ENCODE assay signal across 30 cellular contexts in genomic region chr15:99109555-99110021, GRCh38. TPM values are rescaled to one million over a fixed set of nuclear protein-coding genes. Genes with fewer than 3 reads are reported as not detected.
DNase-seq lines count a peak whose midpoint lies in the region; ATAC-seq and TF ChIP-seq lines count a peak whose summit lies in the region.
"Had no signal": no experiment of that assay in that cellular context is flagged by ENCODE, and none has a peak within 500 bp of the region (broad histone marks: within the 10 kb centered on the region; RNA-seq: fewer than 3 reads in every experiment).

No MANE protein-coding gene starts in this region.

- no peaks in the 10 kb centered on the region for H3K36me3 Mint-ChIP-seq in activated CD4-positive, alpha-beta T cell treated with anti-CD3 and anti-CD28 coated beads, Interleukin-2, amount 10 ng/mL, durations not matched to agents 7 days and 5 days (ENCODE audit: low read depth)

- no peak overlapping the region for H4K8ac ChIP-seq in IMR-90 (ENCODE audit: low read depth in 2 of 2, low read length in 2 of 2)

- POLR2A ChIA-PET in IMR-90 (lab: Charles Lee; ENCODE audit: unreplicated experiment): no interaction called here
- POLR2A ChIA-PET in activated CD4-positive, alpha-beta T cell treated with anti-CD3 and anti-CD28 coated beads, Interleukin-2, amount 10 ng/mL, durations not matched to agents 7 days and 5 days (lab: Charles Lee): no interaction called here

- no peak overlapping the region for H2BK5ac ChIP-seq in IMR-90 (ENCODE audit: low read depth, low read length, poor library complexity, severe bottlenecking)

- H4K91ac ChIP-seq in IMR-90 (ENCODE audit: insufficient read depth, low read depth, low read length): no peak overlapping the region

- H3K27ac ChIP-seq in IMR-90 (ENCODE audit: insufficient read depth, low read length) (no peak overlapping the region), right cardiac atrium (ENCODE audit: low read length) (peak overlapping the region; percentile 26), gastrocnemius medialis (peak overlapping the region; percentile 88 to 97 (median 94)), thyroid gland (no peak overlapping the region)
- H3K27ac ChIP-seq: BLaER1 treated with 17β-estradiol and CSF1 and Interleukin-3, amounts not matched to agents 10 nM and 100 nM; left lung; neural progenitor cell had no signal

- no peak overlapping the region for H3K56ac ChIP-seq in IMR-90 (ENCODE audit: extremely low read depth, insufficient read depth, low read length)

- no peak overlapping the region for H3K18ac ChIP-seq in IMR-90 (ENCODE audit: low read depth, low read length)

- in situ Hi-C loops in IMR-90 (cut with MboI; ENCODE audit: low sequenced_read_pairs): loop anchor here (25.0 kb wide), 1 partner anchor 628 kb away; the partner anchor contains the start of gene LYSMD4
- in situ Hi-C loops in gastrocnemius medialis (cut with MboI; ENCODE audit: low sequenced_read_pairs in 4 of 4): loop anchor here in 2 of 4 donors (25.0 kb wide), 1 partner anchor 628 kb away; the partner anchor contains the start of gene LYSMD4 (in 2 of the 2)

- TF ChIP-seq POLR2A in IMR-90 (IDR thresholded peaks at IDR 0.05; ENCODE audit: low read depth, low read length) (no peak), gastrocnemius medialis (IDR thresholded peaks at IDR 0.05) (peak in 1 of 2 donors; percentile 6), thyroid gland (IDR thresholded peaks at IDR 0.05) (no peak)

- ATAC-seq in IMR-90 (ENCODE audit: low read depth): no peak
- no peak for ATAC-seq in right cardiac atrium
- peak in 1 of 2 donors; percentile 13 for ATAC-seq in gastrocnemius medialis
- ATAC-seq: left lung; stimulated activated effector memory CD8-positive, alpha-beta T cell treated with anti-CD3 and anti-CD28 coated beads, Interleukin-12 subunit alpha, Interleukin-12 subunit beta, amount 100 ng/mL, for 72 hours had no signal

- H3K27me3 ChIP-seq in IMR-90 (ENCODE audit: control insufficient read depth, insufficient read depth, low read length) (no peaks in the 10 kb centered on the region), right cardiac atrium (ENCODE audit: control insufficient read depth, insufficient read depth) (no peaks in the 10 kb centered on the region), gastrocnemius medialis (no peaks in the 10 kb centered on the region), thyroid gland (no peaks in the 10 kb centered on the region)
- H3K27me3 ChIP-seq: adrenal gland, Peyer's patch had no signal

- H4K5ac ChIP-seq in IMR-90 (ENCODE audit: low read depth, low read length): no peak overlapping the region

- no peak overlapping the region for H3K27ac Mint-ChIP-seq in activated CD4-positive, alpha-beta T cell treated with anti-CD3 and anti-CD28 coated beads, Interleukin-2, amount 10 ng/mL, durations not matched to agents 7 days and 5 days
- H3K27ac Mint-ChIP-seq: HFFc6; neural progenitor cell; progenitor cell of endocrine pancreas; T-helper 1 cell treated with Interleukin-12 subunit alpha and Interleukin-12 subunit beta and Interleukin-4 antibody, amounts not matched to agents 30 μg/mL and 1 μg/mL, for 36 hours had no signal

- DNase-seq in IMR-90 (no peak), astrocyte of the hippocampus (ENCODE audit: low read depth, low spot score) (peak; percentile 36), right cardiac atrium (no peak), gastrocnemius medialis (peak in 1 of 2 donors; percentile 52), NCI-H1105 (lab: John Stamatoyannopoulos, UW) (no peak), thyroid gland (no peak)
- no peak for DNase-seq in activated CD4-positive, alpha-beta T cell treated with anti-CD3 and anti-CD28 coated beads, Interleukin-2, amount 10 ng/mL, durations not matched to agents 7 days and 5 days
- DNase-seq in stimulated activated CD8-positive, alpha-beta memory T cell treated with anti-CD3 and anti-CD28 coated beads, Interleukin-4, amount 100 ng/mL, for 48 hours: no peak
- DNase-seq: activated CD8-positive, alpha-beta memory T cell treated with anti-CD3 and anti-CD28 coated beads for 24 hours; activated naive CD4-positive, alpha-beta T cell; activated T-cell treated with anti-CD3 and anti-CD28 coated beads, Interleukin-2, amount 50 U/mL, for 1 hour; adrenal gland; COR-L47; dermis blood vessel endothelial cell; GF-D8; head of caudate nucleus; HFFc6; left lung; midbrain; NCI-H1092 treated with DMSO at 0.1 percent for 48 hours; NCI-H2081; NCI-H446; Peyer's patch; small intestine; stimulated activated CD4-positive, alpha-beta T cell treated with anti-CD3 and anti-CD28 coated beads, Interleukin-2, amount 100 ng/mL, for 24 hours had no signal

- H3K4me3 Mint-ChIP-seq in activated CD4-positive, alpha-beta T cell treated with anti-CD3 and anti-CD28 coated beads, Interleukin-2, amount 10 ng/mL, durations not matched to agents 7 days and 5 days: no peak overlapping the region
- H3K4me3 Mint-ChIP-seq: HFFc6; neural progenitor cell; T-helper 1 cell treated with Interleukin-12 subunit alpha and Interleukin-12 subunit beta and Interleukin-4 antibody, amounts not matched to agents 30 μg/mL and 1 μg/mL, for 36 hours had no signal

- no peak overlapping the region for H3K4me2 ChIP-seq in IMR-90 (ENCODE audit: low read depth, low read length)
- H3K4me2 ChIP-seq: BLaER1 treated with 17β-estradiol and CSF1 and Interleukin-3, amounts not matched to agents 10 nM and 100 nM; neural progenitor cell had no signal

- no peak overlapping the region for H3K9ac ChIP-seq in IMR-90 (ENCODE audit: low read depth, low read length)
- H3K9ac ChIP-seq: BLaER1 treated with 17β-estradiol and CSF1 and Interleukin-3, amounts not matched to agents 10 nM and 100 nM; neural progenitor cell had no signal

- no peak overlapping the region for H3K14ac ChIP-seq in IMR-90 (replicated peaks; ENCODE audit: low read depth, low read length)

- H3K4ac ChIP-seq in IMR-90 (ENCODE audit: low read depth, low read length): no peak overlapping the region

- H2AK5ac ChIP-seq in IMR-90 (ENCODE audit: low read depth, low read length): no peak overlapping the region

- BruUV-seq in IMR-90 (replicated peaks; lab: Mats Ljungman, UMichigan): no TSS peak

- no peaks in the 10 kb centered on the region for H3K9me3 Mint-ChIP-seq in activated CD4-positive, alpha-beta T cell treated with anti-CD3 and anti-CD28 coated beads, Interleukin-2, amount 10 ng/mL, durations not matched to agents 7 days and 5 days
- H3K9me3 Mint-ChIP-seq: HFFc6; neural progenitor cell; stimulated activated effector memory CD8-positive, alpha-beta T cell treated with anti-CD3 and anti-CD28 coated beads, Interleukin-12 subunit alpha, Interleukin-12 subunit beta, amount 100 ng/mL, for 72 hours; T-helper 1 cell treated with Interleukin-12 subunit alpha and Interleukin-12 subunit beta and Interleukin-4 antibody, amounts not matched to agents 30 μg/mL and 1 μg/mL, for 36 hours had no signal

- intact Hi-C loops in IMR-90 (cut with micrococcal nuclease): no loop called here
- intact Hi-C loops in right cardiac atrium (cut with DNase I): loop anchor here in 1 of 4 donors (10.0 kb wide), 1 partner anchor 65 kb away; no protein-coding TSS in a partner anchor
- intact Hi-C loops in gastrocnemius medialis (cut with DNase I; ENCODE audit: low total_unique reads): loop anchor here (10.0 kb wide), 1 partner anchor 595 kb away; no protein-coding TSS in a partner anchor
- intact Hi-C loops in thyroid gland (cut with DNase I): no loop called here

- no peak overlapping the region for H2AFZ ChIP-seq in IMR-90 (replicated peaks; ENCODE audit: low read length, poor library complexity)
- H2AFZ ChIP-seq: neural progenitor cell had no signal

- H2AK9ac ChIP-seq in IMR-90 (replicated peaks; ENCODE audit: low read depth, low read length, poor library complexity): no peak overlapping the region

- peaks cover 2% of the 10 kb centered on the region; the same call in 1 of the 2 replicates for H3K4me1 ChIP-seq in IMR-90 (ENCODE audit: control insufficient read depth, insufficient read depth, low read length)
- peaks cover 3% of the 10 kb centered on the region for H3K4me1 ChIP-seq in right cardiac atrium (ENCODE audit: control insufficient read depth, insufficient read depth, low read length)
- H3K4me1 ChIP-seq in gastrocnemius medialis: peaks cover 78 to 80% of the 10 kb centered on the region in 2 donors
- peaks cover 6 to 14% of the 10 kb centered on the region in 2 donors for H3K4me1 ChIP-seq in thyroid gland
- H3K4me1 ChIP-seq: neural progenitor cell had no signal

- H3K27me3 Mint-ChIP-seq in activated CD4-positive, alpha-beta T cell treated with anti-CD3 and anti-CD28 coated beads, Interleukin-2, amount 10 ng/mL, durations not matched to agents 7 days and 5 days: peaks cover 23% of the 10 kb centered on the region

- no peak overlapping the region for H2BK120ac ChIP-seq in IMR-90 (ENCODE audit: low read depth, low read length)

- H3K23ac ChIP-seq in IMR-90 (ENCODE audit: low read depth, low read length): 0 out of 2 replicates have a peak overlapping the region, but pooled peaks have one; percentile 51

- H3K4me1 Mint-ChIP-seq in activated CD4-positive, alpha-beta T cell treated with anti-CD3 and anti-CD28 coated beads, Interleukin-2, amount 10 ng/mL, durations not matched to agents 7 days and 5 days: peaks cover 16% of the 10 kb centered on the region

- dilution Hi-C loops in IMR-90 (cut with HindIII; ENCODE audit: low sequenced_read_pairs, unreplicated experiment): loop anchor here (25.0 kb wide), 1 partner anchor 103 kb away; no protein-coding TSS in a partner anchor

- no peak for TF ChIP-seq RAD21 in IMR-90 (IDR thresholded peaks at IDR 0.05; ENCODE audit: low read length)

- H3K36me3 ChIP-seq in IMR-90 (ENCODE audit: control insufficient read depth, insufficient read depth, low read length) (peaks cover 2% of the 10 kb centered on the region; the same call in 1 of the 2 replicates), gastrocnemius medialis (no peaks in the 10 kb centered on the region), thyroid gland (no peaks in the 10 kb centered on the region)
- H3K36me3 ChIP-seq: BLaER1 treated with 17β-estradiol and CSF1 and Interleukin-3, amounts not matched to agents 10 nM and 100 nM; left lung; neural progenitor cell; Peyer's patch had no signal

- no peak for TF ChIP-seq CTCF in IMR-90 (conservative IDR thresholded peaks at IDR 0.05; ENCODE audit: low read depth, low read length)
- TF ChIP-seq CTCF in gastrocnemius medialis (IDR thresholded peaks at IDR 0.05 in 4 of 5, conservative IDR thresholded peaks at IDR 0.05 in 1 of 5): no peak
- no peak for TF ChIP-seq CTCF in thyroid gland (IDR thresholded peaks at IDR 0.05)

- H3K9me3 ChIP-seq in IMR-90 (ENCODE audit: control insufficient read depth, insufficient read depth, low read length) (no peaks in the 10 kb centered on the region), right cardiac atrium (ENCODE audit: control insufficient read depth, low read length) (no peaks in the 10 kb centered on the region), gastrocnemius medialis (no peaks in the 10 kb centered on the region), thyroid gland (no peaks in the 10 kb centered on the region)
- H3K9me3 ChIP-seq: adrenal gland; BLaER1 treated with 17β-estradiol and CSF1 and Interleukin-3, amounts not matched to agents 10 nM and 100 nM; left lung; Peyer's patch had no signal

- no peak overlapping the region for H2BK20ac ChIP-seq in IMR-90 (ENCODE audit: low read depth, low read length)

- H4K20me1 ChIP-seq in IMR-90 (ENCODE audit: insufficient read depth, low read length): peaks cover 4% of the 10 kb centered on the region; the same call in 1 of the 2 replicates

- peaks cover 7 to 40% of the 10 kb centered on the region in 2 experiments for H3K79me1 ChIP-seq in IMR-90 (ENCODE audit: low read depth in 1 of 2, low read length in 2 of 2)

- 90% methylated on average over 6 of the region's 10 CpGs; no CpG with 5 or more reads in 1 of the 2 experiments for WGBS in IMR-90 (ENCODE audit: extremely low coverage in 2 of 2, insufficient read length in 1 of 2), 2 experiments
- WGBS in right cardiac atrium: 71% methylated on average over 10 of the region's 10 CpGs
- 83 to 84% methylated on average over 10 of the region's 10 CpGs for WGBS in thyroid gland, 2 donors

- CTCF ChIA-PET in IMR-90 (lab: Yijun Ruan, JAX): no interaction called here
- CTCF ChIA-PET in activated CD4-positive, alpha-beta T cell treated with anti-CD3 and anti-CD28 coated beads, Interleukin-2, amount 10 ng/mL, durations not matched to agents 7 days and 5 days (lab: Charles Lee): interaction anchor here (1.2 to 1.8 kb wide), 2 partner anchors 8 to 47 kb away, joined by 3 to 9 read pairs; no protein-coding TSS in a partner anchor

- no peak overlapping the region for H3K4me3 ChIP-seq in IMR-90 (ENCODE audit: insufficient read depth, low read depth, low read length)
- H3K4me3 ChIP-seq in right cardiac atrium (ENCODE audit: low read length): no peak overlapping the region
- H3K4me3 ChIP-seq in gastrocnemius medialis: peak overlapping the region in 1 of 4 donors; percentile 22
- H3K4me3 ChIP-seq in thyroid gland (replicated peaks in 1 of 3): no peak overlapping the region
- H3K4me3 ChIP-seq: adrenal gland; BLaER1 treated with 17β-estradiol and CSF1 and Interleukin-3, amounts not matched to agents 10 nM and 100 nM; left lung; neural progenitor cell had no signal

- no peak overlapping the region for H2BK15ac ChIP-seq in IMR-90 (ENCODE audit: low read depth, low read length)

- H3K9me1 ChIP-seq in IMR-90 (ENCODE audit: insufficient read depth, low read length): 0 out of 2 replicates have a peak, but pooled peaks cover 4% of the 10 kb centered on the region

RNA-seq across cellular contexts. Expression of gene SYNM, which starts 4.7 kb away (rescaled TPM):
- 3.4 and 5.0 TPM in 2 replicates for total RNA-seq in IMR-90 (2012; rRNA removed)
- 1.9 and 2.1 TPM in 2 replicates for polyA plus RNA-seq in IMR-90 (2012; rRNA removed)
- 0.81 and 0.86 TPM in 2 replicates for polyA plus RNA-seq in IMR-90 (2012; cell fraction: cytosol; rRNA removed)
- polyA plus RNA-seq in IMR-90 (2012; cell fraction: nucleus; rRNA removed; ENCODE audit: low replicate concordance): 3.0 and 8.1 TPM in 2 replicates
- 100 to 1,000 TPM; 184 to 463 (median 218) TPM for total RNA-seq in right cardiac atrium
- polyA plus RNA-seq in right cardiac atrium: 127 TPM
- total RNA-seq in gastrocnemius medialis: 100 to 1,000 TPM; 200 to 308 (median 266) TPM
- under 1 TPM; 0.08 to 0.12 TPM for total RNA-seq in activated CD4-positive, alpha-beta T cell treated with anti-CD3 and anti-CD28 coated beads, Interleukin-2, amount 10 ng/mL, durations not matched to agents 7 days and 5 days
- 10 to 100 TPM; 14.8 to 24.8 (median 21.5) TPM for total RNA-seq in thyroid gland

Comparison
In these comparisons a context has a peak if more than half of its experiments do, and no peak if none do; other contexts are left out.
1. H3K27ac ChIP-seq: peak in right cardiac atrium (single experiment) and gastrocnemius medialis (4 of 4); none in IMR-90 (single experiment) and thyroid gland (0 of 3).
2. RNA of gene SYNM, which starts 4.7 kb away (total RNA-seq): 200 to 308 TPM in gastrocnemius medialis and 184 to 463 TPM in right cardiac atrium; 14.8 to 24.8 TPM in thyroid gland, 3.4 to 5.0 TPM in IMR-90 and 0.08 to 0.12 TPM in activated CD4-positive, alpha-beta T cell treated with anti-CD3 and anti-CD28 coated beads, Interleukin-2, amount 10 ng/mL, durations not matched to agents 7 days and 5 days; every median in the first group is over 4 times any median in the second.